In the genomic region with DNA sequence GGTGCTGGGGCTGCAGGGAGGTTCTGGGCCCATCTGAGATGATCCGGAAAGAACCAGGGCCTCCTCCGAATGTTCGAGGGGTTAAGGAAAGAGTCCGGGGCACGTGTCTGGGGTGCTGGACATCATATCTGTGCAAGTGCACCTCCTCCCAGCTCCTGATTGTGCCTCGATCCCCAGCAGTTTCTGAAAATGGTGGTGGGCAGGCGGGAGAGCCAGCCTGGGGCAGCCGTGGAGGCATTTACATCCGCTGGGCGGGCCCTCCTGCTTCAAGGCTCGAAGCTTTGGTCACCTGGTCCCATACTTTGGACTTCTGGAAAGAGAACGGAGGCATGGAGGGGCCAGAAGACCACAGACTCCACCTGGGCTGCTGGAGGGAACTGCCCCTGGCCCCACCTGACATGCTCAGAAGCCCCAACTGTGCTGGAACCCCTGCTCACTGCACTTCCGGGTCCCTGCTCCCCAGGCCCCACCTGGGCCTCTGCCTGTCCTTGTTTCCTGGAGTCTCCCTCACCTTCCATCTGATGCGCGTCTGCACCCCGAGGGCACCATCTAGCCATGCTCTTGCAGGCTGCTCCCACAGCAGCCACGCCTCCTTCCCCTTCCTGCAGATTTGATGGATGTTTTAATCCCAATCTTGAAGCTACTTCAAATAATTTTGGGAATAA, we compare ENCODE assay signal across 23 cellular contexts.
"Had no signal": no experiment of that assay in that cellular context is flagged by ENCODE, and none has a peak within 500 bp of the region (broad histone marks: within the 10 kb centered on the region; RNA-seq: fewer than 3 reads in every experiment).

No MANE protein-coding gene starts in this region.

- DNase-seq: activated CD4-positive, alpha-beta T cell treated with anti-CD3 and anti-CD28 coated beads for 48 hours; activated CD4-positive, alpha-beta T cell treated with anti-CD3 and anti-CD28 coated beads, Interleukin-2, amount 50 U/mL, for 4 hours; activated CD4-positive, CD25-positive, alpha-beta regulatory T cell treated with anti-CD3 and anti-CD28 coated beads, Interleukin-2, amount 50 U/mL, for 72 hours; activated CD8-positive, alpha-beta memory T cell treated with anti-CD3 and anti-CD28 coated beads, Interleukin-2, amount 10 ng/mL, durations not matched to agents 7 days and 5 days; activated effector memory CD4-positive, alpha-beta T cell treated with Interleukin-2 at 50 U/mL for 16 hours; activated naive CD4-positive, alpha-beta T cell; activated T-cell treated with anti-CD3 and anti-CD28 coated beads, Interleukin-2, amount 50 U/mL, for 24 hours; aorta; Kasumi-1; NCI-H1105 treated with DMSO at 0.1 percent for 48 hours; NCI-H1436 treated with DMSO at 0.1 percent for 48 hours; NCI-H187; NCI-H2081; NCI-H446; PC-3; SHP77 treated with DMSO at 0.1 percent for 48 hours had no signal

- ATAC-seq: activated CD8-positive, alpha-beta memory T cell treated with anti-CD3 and anti-CD28 coated beads, Interleukin-2, amount 10 ng/mL, durations not matched to agents 7 days and 5 days; K562; PC-3; WTC11 had no signal

- H3K4me3 Mint-ChIP-seq: activated CD8-positive, alpha-beta memory T cell treated with anti-CD3 and anti-CD28 coated beads, Interleukin-2, amount 10 ng/mL, durations not matched to agents 7 days and 5 days; activated naive CD4-positive, alpha-beta T cell treated with anti-CD3 and anti-CD28 coated beads, Interleukin-2, amount 50 U/mL, for 24 hours; activated T-cell treated with anti-CD3 and anti-CD28 coated beads, Interleukin-2, amount 50 U/mL, for 24 hours; activated T-helper 1 cell treated with anti-CD3 and anti-CD28 coated beads, Interleukin-12 subunit alpha, Interleukin-12 subunit beta, Interleukin-2, Interleukin-4 antibody, amounts not matched to agents 30 ng/mL and 10 ng/mL and 1 ng/mL, durations not matched to agents 14 hours and 24 hours and 36 hours; T-helper 1 cell treated with Interleukin-12 subunit alpha and Interleukin-12 subunit beta and Interleukin-4 antibody, amounts not matched to agents 30 μg/mL and 1 μg/mL, for 36 hours; WTC11 had no signal

- H3K4me3 ChIP-seq: K562 had no signal

- H3K36me3 Mint-ChIP-seq: activated CD8-positive, alpha-beta memory T cell treated with anti-CD3 and anti-CD28 coated beads, Interleukin-2, amount 10 ng/mL, durations not matched to agents 7 days and 5 days; activated naive CD4-positive, alpha-beta T cell treated with anti-CD3 and anti-CD28 coated beads, Interleukin-2, amount 50 U/mL, for 24 hours; WTC11 had no signal

- H3K4me1 Mint-ChIP-seq: activated CD8-positive, alpha-beta memory T cell treated with anti-CD3 and anti-CD28 coated beads, Interleukin-2, amount 10 ng/mL, durations not matched to agents 7 days and 5 days; activated naive CD4-positive, alpha-beta T cell treated with anti-CD3 and anti-CD28 coated beads, Interleukin-2, amount 50 U/mL, for 24 hours had no signal

- H3K27me3 Mint-ChIP-seq: activated CD8-positive, alpha-beta memory T cell treated with anti-CD3 and anti-CD28 coated beads, Interleukin-2, amount 10 ng/mL, durations not matched to agents 7 days and 5 days; activated T-cell treated with anti-CD3 and anti-CD28 coated beads, Interleukin-2, amount 50 U/mL, for 24 hours had no signal

- H3K9me3 Mint-ChIP-seq: activated naive CD4-positive, alpha-beta T cell treated with anti-CD3 and anti-CD28 coated beads, Interleukin-2, amount 50 U/mL, for 24 hours; activated T-cell treated with anti-CD3 and anti-CD28 coated beads, Interleukin-2, amount 50 U/mL, for 24 hours; activated T-helper 1 cell treated with anti-CD3 and anti-CD28 coated beads, Interleukin-12 subunit alpha, Interleukin-12 subunit beta, Interleukin-2, Interleukin-4 antibody, amounts not matched to agents 30 ng/mL and 10 ng/mL and 1 ng/mL, durations not matched to agents 14 hours and 24 hours and 36 hours; T-helper 1 cell treated with Interleukin-12 subunit alpha and Interleukin-12 subunit beta and Interleukin-4 antibody, amounts not matched to agents 30 μg/mL and 1 μg/mL, for 36 hours; WTC11 had no signal

- FAIRE-seq: bronchial epithelial cell, K562, RCC 7860 had no signal

- H3K27ac Mint-ChIP-seq: activated CD8-positive, alpha-beta memory T cell treated with anti-CD3 and anti-CD28 coated beads, Interleukin-2, amount 10 ng/mL, durations not matched to agents 7 days and 5 days; activated naive CD4-positive, alpha-beta T cell treated with anti-CD3 and anti-CD28 coated beads, Interleukin-2, amount 50 U/mL, for 24 hours; activated T-cell treated with anti-CD3 and anti-CD28 coated beads, Interleukin-2, amount 50 U/mL, for 24 hours; activated T-helper 1 cell treated with anti-CD3 and anti-CD28 coated beads, Interleukin-12 subunit alpha, Interleukin-12 subunit beta, Interleukin-2, Interleukin-4 antibody, amounts not matched to agents 30 ng/mL and 10 ng/mL and 1 ng/mL, durations not matched to agents 14 hours and 24 hours and 36 hours; T-helper 1 cell treated with Interleukin-12 subunit alpha and Interleukin-12 subunit beta and Interleukin-4 antibody, amounts not matched to agents 30 μg/mL and 1 μg/mL, for 36 hours; WTC11 had no signal
